In the genomic region with DNA sequence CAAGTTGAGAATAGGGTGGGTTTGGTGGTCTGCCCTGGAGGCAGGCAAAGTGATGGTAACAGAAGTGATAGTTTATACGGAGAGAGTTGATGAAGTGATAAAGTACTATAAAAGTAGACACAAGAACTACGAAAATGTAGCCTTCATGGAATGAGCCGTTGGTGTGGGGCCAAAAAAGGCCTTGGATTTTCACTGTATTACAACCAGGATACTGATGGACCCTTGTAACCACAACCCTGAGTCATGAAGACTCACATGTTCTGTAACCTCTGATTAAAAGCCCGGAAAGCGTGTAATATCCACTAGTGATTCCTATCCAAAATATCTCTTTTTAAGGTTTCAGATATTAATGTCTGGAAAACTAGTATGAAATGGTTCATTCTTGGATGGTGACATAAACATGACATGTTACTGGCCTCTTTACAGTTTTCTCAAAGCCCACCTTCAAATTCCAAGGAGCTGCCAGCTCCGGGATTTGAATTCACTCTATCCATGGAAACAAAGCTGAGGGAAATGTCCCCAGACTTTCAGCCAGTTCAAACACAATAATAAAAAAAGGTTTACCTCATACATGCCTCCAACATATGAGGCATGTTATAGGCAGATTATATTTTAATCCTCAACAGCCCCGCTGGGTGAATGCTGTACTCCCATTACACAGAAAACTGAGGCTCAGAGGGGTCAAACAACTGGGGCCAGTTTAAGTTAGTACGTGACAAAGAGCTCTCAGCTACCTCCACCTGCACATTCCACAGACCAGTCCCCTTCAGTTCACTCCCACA, we compare ENCODE assay signal across 1 cellular context.
A peak's percentile ranks its signal among the peaks of the same experiment; 100 is the strongest.
TF ChIP-seq lines count a peak whose summit lies in the region.

No MANE protein-coding gene starts in this region.

TF ChIP-seq in H1, 55 proteins besides CTCF, POLR2A, EP300 and RAD21:
- TF ChIP-seq EZH2 (IDR thresholded peaks at IDR 0.05; ENCODE audit: low read depth, low read length, severe bottlenecking) (no peak), KDM1A (IDR thresholded peaks at IDR 0.05; ENCODE audit: borderline replicate concordance, low read length) (peak; percentile 24; the same call in 1 of the 2 replicates), RXRA (IDR thresholded peaks at IDR 0.05; ENCODE audit: insufficient read depth, low read depth, low read length) (no peak), SIX5 (IDR thresholded peaks at IDR 0.05; ENCODE audit: low read depth, low read length) (no peak), RFX5 (IDR thresholded peaks at IDR 0.05; ENCODE audit: borderline replicate concordance, low read depth, low read length) (no peak)
- TF ChIP-seq, protein P1, sequence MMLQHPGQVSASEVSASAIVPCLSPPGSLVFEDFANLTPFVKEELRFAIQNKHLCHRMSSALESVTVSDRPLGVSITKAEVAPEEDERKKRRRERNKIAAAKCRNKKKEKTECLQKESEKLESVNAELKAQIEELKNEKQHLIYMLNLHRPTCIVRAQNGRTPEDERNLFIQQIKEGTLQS (IDR thresholded peaks at IDR 0.05; ENCODE audit: insufficient read depth, low read depth, low read length): no peak
- TF ChIP-seq, protein P2, sequence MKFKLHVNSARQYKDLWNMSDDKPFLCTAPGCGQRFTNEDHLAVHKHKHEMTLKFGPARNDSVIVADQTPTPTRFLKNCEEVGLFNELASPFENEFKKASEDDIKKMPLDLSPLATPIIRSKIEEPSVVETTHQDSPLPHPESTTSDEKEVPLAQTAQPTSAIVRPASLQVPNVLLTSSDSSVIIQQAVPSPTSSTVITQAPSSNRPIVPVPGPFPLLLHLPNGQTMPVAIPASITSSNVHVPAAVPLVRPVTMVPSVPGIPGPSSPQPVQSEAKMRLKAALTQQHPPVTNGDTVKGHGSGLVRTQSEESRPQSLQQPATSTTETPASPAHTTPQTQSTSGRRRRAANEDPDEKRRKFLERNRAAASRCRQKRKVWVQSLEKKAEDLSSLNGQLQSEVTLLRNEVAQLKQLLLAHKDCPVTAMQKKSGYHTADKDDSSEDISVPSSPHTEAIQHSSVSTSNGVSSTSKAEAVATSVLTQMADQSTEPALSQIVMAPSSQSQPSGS (IDR thresholded peaks at IDR 0.05; ENCODE audit: low read length): no peak
- TF ChIP-seq, protein P3, sequence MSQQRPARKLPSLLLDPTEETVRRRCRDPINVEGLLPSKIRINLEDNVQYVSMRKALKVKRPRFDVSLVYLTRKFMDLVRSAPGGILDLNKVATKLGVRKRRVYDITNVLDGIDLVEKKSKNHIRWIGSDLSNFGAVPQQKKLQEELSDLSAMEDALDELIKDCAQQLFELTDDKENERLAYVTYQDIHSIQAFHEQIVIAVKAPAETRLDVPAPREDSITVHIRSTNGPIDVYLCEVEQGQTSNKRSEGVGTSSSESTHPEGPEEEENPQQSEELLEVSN (IDR thresholded peaks at IDR 0.05): no peak
TF ChIP-seq in H1: peak in this region for 1.
